22 cellular contexts compared by ENCODE assay signal in the genomic region with DNA sequence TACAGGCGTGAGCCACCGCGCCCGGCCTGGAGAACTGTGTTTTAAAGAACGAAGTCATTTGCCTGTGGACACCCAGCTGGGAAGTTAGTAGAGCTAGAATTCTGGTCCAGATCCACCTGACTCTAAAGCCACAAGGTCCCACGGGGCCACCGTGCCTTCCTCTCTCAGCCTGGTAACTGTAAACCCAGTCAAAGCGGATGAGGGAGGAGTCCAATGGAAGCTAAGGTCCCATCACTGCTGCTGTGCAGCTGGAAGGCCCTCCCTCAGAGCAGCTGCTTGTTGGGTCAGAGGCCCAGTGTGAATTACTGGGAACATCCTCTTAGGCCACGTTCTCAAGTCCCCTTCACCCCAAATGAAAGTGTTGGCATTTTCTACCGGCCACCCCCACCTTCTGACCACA. TPM values are rescaled to one million over a fixed set of nuclear protein-coding genes. Genes with fewer than 3 reads are reported as not detected.
DNase-seq lines count a peak whose midpoint lies in the region; ATAC-seq and TF ChIP-seq lines count a peak whose summit lies in the region.
"Had no signal": no experiment of that assay in that cellular context is flagged by ENCODE, and none has a peak within 500 bp of the region (broad histone marks: within the 10 kb centered on the region; RNA-seq: fewer than 3 reads in every experiment).

No MANE protein-coding gene starts in this region.

- H3K27ac Mint-ChIP-seq in chondrocyte (ENCODE audit: unreplicated experiment) = no peak overlapping the region
- peak overlapping the region; percentile 25 for H3K27ac Mint-ChIP-seq in stimulated activated naive B cell treated with anti-CD40 and anti-IgM and Interleukin-4, amounts not matched to agents 10 μg/mL and 1 μg/mL and 100 μg/mL, for 72 hours

- no peaks in the 10 kb centered on the region for H3K27me3 Mint-ChIP-seq in chondrocyte (ENCODE audit: low read depth)
- peaks cover 1% of the 10 kb centered on the region in 2 donors for H3K27me3 Mint-ChIP-seq in stimulated activated naive B cell treated with anti-CD40 and anti-IgM and Interleukin-4, amounts not matched to agents 10 μg/mL and 1 μg/mL and 100 μg/mL, for 72 hours
- H3K27me3 Mint-ChIP-seq: CD4-positive, CD25-positive, alpha-beta regulatory T cell had no signal

- H3K4me3 Mint-ChIP-seq in chondrocyte (ENCODE audit: unreplicated experiment) = no peak overlapping the region
- H3K4me3 Mint-ChIP-seq in stimulated activated naive B cell treated with anti-CD40 and anti-IgM and Interleukin-4, amounts not matched to agents 10 μg/mL and 1 μg/mL and 100 μg/mL, for 72 hours = no peak overlapping the region
- H3K4me3 Mint-ChIP-seq: CD4-positive, CD25-positive, alpha-beta regulatory T cell had no signal

- H3K9me3 Mint-ChIP-seq in chondrocyte (ENCODE audit: low read depth) = no peaks in the 10 kb centered on the region
- H3K9me3 Mint-ChIP-seq in stimulated activated naive B cell treated with anti-CD40 and anti-IgM and Interleukin-4, amounts not matched to agents 10 μg/mL and 1 μg/mL and 100 μg/mL, for 72 hours = no peaks in the 10 kb centered on the region
- H3K9me3 Mint-ChIP-seq: CD4-positive, CD25-positive, alpha-beta regulatory T cell had no signal

- H3K36me3 Mint-ChIP-seq in chondrocyte (ENCODE audit: low read depth) = peaks cover 12% of the 10 kb centered on the region
- H3K36me3 Mint-ChIP-seq in stimulated activated naive B cell treated with anti-CD40 and anti-IgM and Interleukin-4, amounts not matched to agents 10 μg/mL and 1 μg/mL and 100 μg/mL, for 72 hours = no peaks in the 10 kb centered on the region

- peak; percentile 70 to 72 for ATAC-seq in stimulated activated naive B cell treated with anti-CD40 and anti-IgM and Interleukin-4, amounts not matched to agents 10 μg/mL and 1 μg/mL and 100 μg/mL, for 72 hours (replicated peaks)
- ATAC-seq: GM12878, HCT116, Right ventricle myocardium inferior had no signal

- DNase-seq in NCI-H526 (lab: John Stamatoyannopoulos, UW) = peak; percentile 32 to 45
- DNase-seq in NCI-H526 treated with DMSO at 0.1 percent for 48 hours (lab: John Stamatoyannopoulos, UW) = no peak
- DNase-seq in NCI-H69 (lab: John Stamatoyannopoulos, UW) = peak; percentile 87
- DNase-seq in chondrocyte (ENCODE audit: low spot score) = peak; percentile 42
- no peak for DNase-seq in stimulated activated naive B cell treated with anti-CD40 and anti-IgM and Interleukin-4, amounts not matched to agents 10 μg/mL and 1 μg/mL and 100 μg/mL, for 72 hours
- DNase-seq in DMS79 (lab: John Stamatoyannopoulos, UW) = no peak
- DNase-seq in SW480 (ENCODE audit: low spot score) = no peak
- DNase-seq in activated CD8-positive, alpha-beta memory T cell treated with anti-CD3 and anti-CD28 coated beads, Interleukin-2, amount 50 U/mL, for 48 hours = no peak
- DNase-seq: 8988T; CD4-positive, CD25-positive, alpha-beta regulatory T cell; COR-L47; EL; GM23248; IMR-90; MG63; NCI-H1092; NCI-H1436 treated with DMSO at 0.1 percent for 48 hours; NCI-H2081; NCI-H510A had no signal

- TF ChIP-seq CTCF in chondrocyte (IDR thresholded peaks at IDR 0.05) = no peak

- peaks cover 9% of the 10 kb centered on the region for H3K4me1 Mint-ChIP-seq in chondrocyte (ENCODE audit: low read depth)
- H3K4me1 Mint-ChIP-seq in stimulated activated naive B cell treated with anti-CD40 and anti-IgM and Interleukin-4, amounts not matched to agents 10 μg/mL and 1 μg/mL and 100 μg/mL, for 72 hours = peaks cover 14 to 38% of the 10 kb centered on the region in 2 donors

RNA-seq across cellular contexts. Expression of a gene that starts 48.8 kb away (rescaled TPM):
- total RNA-seq in chondrocyte = not detected in 3 replicates
- total RNA-seq: CD4-positive, CD25-positive, alpha-beta regulatory T cell; GM12878; GM23248; IMR-90; Right ventricle myocardium inferior had no signal

Comparison
In these comparisons a context has a peak if more than half of its experiments do, and no peak if none do; other contexts are left out.
1. DNase-seq: peak in NCI-H526 (2 of 2), NCI-H69 (single experiment) and chondrocyte (single experiment); none in NCI-H526 treated with DMSO at 0.1 percent for 48 hours (single experiment), stimulated activated naive B cell treated with anti-CD40 and anti-IgM and Interleukin-4, amounts not matched to agents 10 μg/mL and 1 μg/mL and 100 μg/mL, for 72 hours (single experiment), DMS79 (single experiment), SW480 (single experiment) and activated CD8-positive, alpha-beta memory T cell treated with anti-CD3 and anti-CD28 coated beads, Interleukin-2, amount 50 U/mL, for 48 hours (single experiment).